ENCODE assay signal across 8 cellular contexts in genomic region chr16:56048425-56049100, GRCh38.
DNase-seq lines count a peak whose midpoint lies in the region; ATAC-seq and TF ChIP-seq lines count a peak whose summit lies in the region.
"Had no signal": no experiment of that assay in that cellular context is flagged by ENCODE, and none has a peak within 500 bp of the region (broad histone marks: within the 10 kb centered on the region; RNA-seq: fewer than 3 reads in every experiment).

No MANE protein-coding gene starts in this region.

- no peaks in the 10 kb centered on the region for H3K27me3 Mint-ChIP-seq in stimulated activated memory B cell treated with anti-CD40 and anti-IgM and Interleukin-4, amounts not matched to agents 10 μg/mL and 1 μg/mL and 100 μg/mL, for 72 hours

- H3K9me3 ChIP-seq in mucosa of descending colon, result no peaks in the 10 kb centered on the region
- H3K9me3 ChIP-seq: thoracic aorta had no signal

- H3K9me3 Mint-ChIP-seq in stimulated activated memory B cell treated with anti-CD40 and anti-IgM and Interleukin-4, amounts not matched to agents 10 μg/mL and 1 μg/mL and 100 μg/mL, for 72 hours, result peaks cover 3% of the 10 kb centered on the region

- no peaks in the 10 kb centered on the region for H3K36me3 ChIP-seq in mucosa of descending colon (ENCODE audit: low read depth)
- H3K36me3 ChIP-seq: thoracic aorta had no signal

- peaks cover 13% of the 10 kb centered on the region for H3K4me1 Mint-ChIP-seq in stimulated activated memory B cell treated with anti-CD40 and anti-IgM and Interleukin-4, amounts not matched to agents 10 μg/mL and 1 μg/mL and 100 μg/mL, for 72 hours

- H3K4me3 ChIP-seq in mucosa of descending colon, result no peak overlapping the region
- H3K4me3 ChIP-seq: thoracic aorta had no signal

- H3K4me1 ChIP-seq in mucosa of descending colon (ENCODE audit: low read depth), result no peaks in the 10 kb centered on the region

- H3K36me3 Mint-ChIP-seq in stimulated activated memory B cell treated with anti-CD40 and anti-IgM and Interleukin-4, amounts not matched to agents 10 μg/mL and 1 μg/mL and 100 μg/mL, for 72 hours, result no peaks in the 10 kb centered on the region

- TF ChIP-seq CTCF in mucosa of descending colon (IDR thresholded peaks at IDR 0.05), result no peak

- ATAC-seq in GM19035 (IDR thresholded peaks at IDR 0.05; ENCODE audit: unreplicated experiment), result peak; percentile 75
- ATAC-seq in HG02759 (IDR thresholded peaks at IDR 0.05; ENCODE audit: unreplicated experiment), result peak; percentile 67
- peak; percentile 91 for ATAC-seq in stimulated activated memory B cell treated with anti-CD40 and anti-IgM and Interleukin-4, amounts not matched to agents 10 μg/mL and 1 μg/mL and 100 μg/mL, for 72 hours
- no peak for ATAC-seq in mucosa of descending colon

- intact Hi-C loops in mucosa of descending colon (cut with DNase I, micrococcal nuclease), result no loop called here

- no peak overlapping the region for H3K4me3 Mint-ChIP-seq in stimulated activated memory B cell treated with anti-CD40 and anti-IgM and Interleukin-4, amounts not matched to agents 10 μg/mL and 1 μg/mL and 100 μg/mL, for 72 hours

- peak; percentile 11 for DNase-seq in KG1 (lab: John Stamatoyannopoulos, UW)
- DNase-seq in NCI-H748 (lab: John Stamatoyannopoulos, UW; ENCODE audit: unreplicated experiment), result no peak
- no peak for DNase-seq in mucosa of descending colon
- no peak for DNase-seq in NCI-H128 (lab: John Stamatoyannopoulos, UW; ENCODE audit: unreplicated experiment)

- no peak overlapping the region for H3K27ac Mint-ChIP-seq in stimulated activated memory B cell treated with anti-CD40 and anti-IgM and Interleukin-4, amounts not matched to agents 10 μg/mL and 1 μg/mL and 100 μg/mL, for 72 hours
